8 cellular contexts compared by ENCODE assay signal in genomic region chr7:92633211-92633906, GRCh38. TPM values are rescaled to one million over a fixed set of nuclear protein-coding genes. Genes with fewer than 3 reads are reported as not detected.
DNase-seq lines count a peak whose midpoint lies in the region; TF ChIP-seq lines count a peak whose summit lies in the region.

No MANE protein-coding gene starts in this region.

- no peak for TF ChIP-seq POLR2A in adrenal gland (IDR thresholded peaks at IDR 0.05)

- H3K4me3 ChIP-seq in adrenal gland = no peak overlapping the region
- peak overlapping the region; percentile 10 for H3K4me3 ChIP-seq in left ventricle myocardium inferior
- no peak overlapping the region for H3K4me3 ChIP-seq in skeletal muscle cell (ENCODE audit: low read depth, low read length)

- H3K27me3 ChIP-seq in adrenal gland (no peaks in the 10 kb centered on the region), left ventricle myocardium inferior (ENCODE audit: low read depth) (no peaks in the 10 kb centered on the region)

- peaks cover 11 to 46% of the 10 kb centered on the region in 2 donors for H3K4me1 ChIP-seq in adrenal gland (replicated peaks in 1 of 2)
- H3K4me1 ChIP-seq in left ventricle myocardium inferior = peaks cover 57% of the 10 kb centered on the region

- peak; percentile 31 for DNase-seq in activated naive CD4-positive, alpha-beta T cell treated with Interleukin-2 at 50 U/mL for 16 hours
- no peak for DNase-seq in activated naive CD4-positive, alpha-beta T cell (lab: John Stamatoyannopoulos, UW)
- peak; percentile 31 for DNase-seq in NCI-H446 treated with DMSO at 0.1 percent for 48 hours (lab: John Stamatoyannopoulos, UW)
- peak in 6 of 7 donors; percentile 39 to 70 (median 58) for DNase-seq in adrenal gland
- no peak for DNase-seq in left ventricle myocardium inferior
- DNase-seq in skeletal muscle cell (ENCODE audit: low read depth) = peak; percentile 85
- DNase-seq in COR-L47 (lab: John Stamatoyannopoulos, UW) = no peak
- DNase-seq in NCI-H1092 treated with DMSO at 0.1 percent for 48 hours (lab: John Stamatoyannopoulos, UW) = no peak

- 0 to 6% (median 4%) methylated on average over 2 of the region's 2 CpGs for WGBS in adrenal gland, 4 donors

- H3K36me3 ChIP-seq in adrenal gland (replicated peaks in 1 of 2) (no peaks in the 10 kb centered on the region), left ventricle myocardium inferior (no peaks in the 10 kb centered on the region)

- peak in 1 of 6 experiments; percentile 12 for TF ChIP-seq CTCF in adrenal gland (IDR thresholded peaks at IDR 0.05)
- no peak for TF ChIP-seq CTCF in left ventricle myocardium inferior (IDR thresholded peaks at IDR 0.05; ENCODE audit: borderline replicate concordance)

- H3K9me3 ChIP-seq in adrenal gland (replicated peaks in 1 of 3) = no peaks in the 10 kb centered on the region
- peaks cover 4% of the 10 kb centered on the region for H3K9me3 ChIP-seq in left ventricle myocardium inferior (replicated peaks)

- H3K27ac ChIP-seq in adrenal gland (peak overlapping the region in 4 of 5 donors; percentile 25 to 78 (median 58)), left ventricle myocardium inferior (replicated peaks) (peak overlapping the region; percentile 83)

- intact Hi-C loops in adrenal gland (cut with DNase I) (loop anchor here in 1 of 2 donors (10.0 kb wide), 1 partner anchor 51 kb away; no protein-coding TSS in a partner anchor), left ventricle myocardium inferior (cut with micrococcal nuclease) (no loop called here)

RNA-seq across cellular contexts. Expression of gene FAM133B, which starts 43.2 kb away (rescaled TPM):
- total RNA-seq in adrenal gland = 10 to 100 TPM in 7 of 8 donors, 1 to 10 TPM in 1; 8.7 to 31.1 (median 16.4) TPM
- polyA plus RNA-seq in adrenal gland = 10 to 100 TPM; 25.8 to 40.1 (median 29.9) TPM
- total RNA-seq in left ventricle myocardium inferior = 13.6 TPM

Comparison
In these comparisons a context has a peak if more than half of its experiments do, and no peak if none do; other contexts are left out.
1. DNase-seq: peak in activated naive CD4-positive, alpha-beta T cell treated with Interleukin-2 at 50 U/mL for 16 hours (single experiment), NCI-H446 treated with DMSO at 0.1 percent for 48 hours (single experiment), adrenal gland (6 of 7) and skeletal muscle cell (single experiment); none in activated naive CD4-positive, alpha-beta T cell (0 of 4), left ventricle myocardium inferior (single experiment), COR-L47 (single experiment) and NCI-H1092 treated with DMSO at 0.1 percent for 48 hours (single experiment).